In genomic region chr3:2615080-2615479, GRCh38 we compare ENCODE assay signal across 31 cellular contexts.
"Had no signal": no experiment of that assay in that cellular context is flagged by ENCODE, and none has a peak within 500 bp of the region (broad histone marks: within the 10 kb centered on the region; RNA-seq: fewer than 3 reads in every experiment).

No MANE protein-coding gene starts in this region.

- H3K4me3 ChIP-seq: adrenal gland, ascending aorta, body of pancreas, breast epithelium, cardiac muscle cell had no signal

- H3K27me3 ChIP-seq: adrenal gland, ascending aorta, body of pancreas, brain microvascular endothelial cell, breast epithelium, cardiac muscle cell had no signal

- ATAC-seq: activated naive CD4-positive, alpha-beta T cell treated with anti-CD3 and anti-CD28 coated beads, Interleukin-2, amount 50 U/mL, for 72 hours; activated naive CD8-positive, alpha-beta T cell treated with anti-CD3 and anti-CD28 coated beads, Interleukin-2, amount 50 U/mL, for 24 hours; activated T-cell treated with anti-CD3 and anti-CD28 coated beads, Interleukin-2, amount 50 U/mL, for 4 hours; activated T-cell treated with anti-CD3 and anti-CD28 coated beads, Interleukin-2, amount 50 U/mL, for 72 hours; activated T-helper 17 cell treated with anti-CD3 and anti-CD28 coated beads, Interleukin-2, amount 50 U/mL, for 72 hours; body of pancreas had no signal

- H3K9me3 ChIP-seq: adrenal gland, ascending aorta, body of pancreas had no signal

- H3K4me1 ChIP-seq: adrenal gland, ascending aorta, body of pancreas, breast epithelium had no signal

- FAIRE-seq: astrocyte, bronchial epithelial cell had no signal

- H3K27ac ChIP-seq: adrenal gland, ascending aorta, body of pancreas, brain microvascular endothelial cell, breast epithelium, cardiac muscle cell had no signal

- DNase-seq: activated effector memory CD4-positive, alpha-beta T cell treated with anti-CD3 and anti-CD28 coated beads, Interleukin-2, amount 50 U/mL, for 16 hours; activated effector memory CD4-positive, alpha-beta T cell treated with Interleukin-2 at 50 U/mL for 16 hours; activated gamma-delta T cell; activated gamma-delta T cell treated with Interleukin-2 at 50 U/mL for 16 hours; activated naive CD4-positive, alpha-beta T cell; activated naive CD4-positive, alpha-beta T cell treated with anti-CD3 and anti-CD28 coated beads for 36 hours; activated naive CD4-positive, alpha-beta T cell treated with anti-CD3 and anti-CD28 coated beads, Interleukin-2, amount 10 ng/mL, durations not matched to agents 7 days and 5 days; activated naive CD4-positive, alpha-beta T cell treated with anti-CD3 and anti-CD28 coated beads, Interleukin-2, amount 50 U/mL, for 16 hours; activated naive CD4-positive, alpha-beta T cell treated with Interleukin-2 at 50 U/mL for 16 hours; activated naive CD8-positive, alpha-beta T cell treated with anti-CD3 and anti-CD28 coated beads for 36 hours; activated naive CD8-positive, alpha-beta T cell treated with anti-CD3 and anti-CD28 coated beads, Interleukin-2, amount 10 ng/mL, durations not matched to agents 7 days and 5 days; activated naive CD8-positive, alpha-beta T cell treated with anti-CD3 and anti-CD28 coated beads, Interleukin-2, amount 50 U/mL, for 24 hours; activated T-cell treated with anti-CD3 and anti-CD28 coated beads, Interleukin-2, amount 50 U/mL, for 24 hours; activated T-cell treated with anti-CD3 and anti-CD28 coated beads, Interleukin-2, amount 50 U/mL, for 4 hours; activated T-cell treated with anti-CD3 and anti-CD28 coated beads, Interleukin-2, amount 50 U/mL, for 48 hours; activated T-cell treated with anti-CD3 and anti-CD28 coated beads, Interleukin-2, amount 50 U/mL, for 72 hours; adrenal gland; amniotic stem cell; amygdala; anterior cingulate cortex; aorta; body of pancreas; brain microvascular endothelial cell; central memory CD4-positive, alpha-beta T cell had no signal

- H3K36me3 ChIP-seq: adrenal gland, ascending aorta, brain microvascular endothelial cell, breast epithelium, cardiac muscle cell had no signal
